Comparison of ENCODE assay signal across 1 cellular context in genomic region chr19:56880592-56881190, GRCh38.
TF ChIP-seq lines count a peak whose summit lies in the region.

No MANE protein-coding gene starts in this region.

TF ChIP-seq in HepG2, 621 proteins besides CTCF, POLR2A, EP300 and RAD21 (continued from another document and continues in another):
- no peak for TF ChIP-seq CSRNP1 (CRISPR knock-in tag; IDR thresholded peaks at IDR 0.05)
- TF ChIP-seq TBX3 (IDR thresholded peaks at IDR 0.05; ENCODE audit: borderline replicate concordance), result peak; percentile 49; the same call in 1 of the 2 replicates
- TF ChIP-seq NFE2 (CRISPR knock-in tag; IDR thresholded peaks at IDR 0.05), result no peak
- no peak for TF ChIP-seq FUBP1 (CRISPR knock-in tag; IDR thresholded peaks at IDR 0.05; ENCODE audit: borderline replicate concordance)
- peak; percentile 50 for TF ChIP-seq ZNF362 (CRISPR knock-in tag; IDR thresholded peaks at IDR 0.05; ENCODE audit: borderline replicate concordance)
- TF ChIP-seq SUZ12 (IDR thresholded peaks at IDR 0.05; ENCODE audit: low read depth, low read length), result no peak
- TF ChIP-seq GABPB1 (CRISPR knock-in tag; IDR thresholded peaks at IDR 0.05), result peak; percentile 33; the same call in 1 of the 2 replicates
- no peak for TF ChIP-seq CHD2 (IDR thresholded peaks at IDR 0.05; ENCODE audit: low read depth, low read length)
- peak; percentile 78 for TF ChIP-seq IRF2 (CRISPR knock-in tag; IDR thresholded peaks at IDR 0.05)
- peak; percentile 92; the same call in 1 of the 2 replicates for TF ChIP-seq ZNF556 (CRISPR knock-in tag; IDR thresholded peaks at IDR 0.05; ENCODE audit: borderline replicate concordance)
- 0 out of 2 replicates have a peak, but pooled peaks have one; percentile 92 for TF ChIP-seq ZNF747 (CRISPR knock-in tag; IDR thresholded peaks at IDR 0.05; ENCODE audit: borderline replicate concordance)
- TF ChIP-seq GATAD2A (CRISPR knock-in tag; IDR thresholded peaks at IDR 0.05), result peak; percentile 91
- TF ChIP-seq FIP1L1 (IDR thresholded peaks at IDR 0.05; ENCODE audit: borderline replicate concordance, insufficient read depth, low read depth, low read length), result no peak
- TF ChIP-seq ZNF615 (CRISPR knock-in tag; IDR thresholded peaks at IDR 0.05; ENCODE audit: borderline replicate concordance), result peak; percentile 56; the same call in 1 of the 2 replicates
- peak; percentile 99 for TF ChIP-seq HNF1A (IDR thresholded peaks at IDR 0.05; ENCODE audit: low read depth)
- peak; percentile 100 for TF ChIP-seq HNF1A (CRISPR knock-in tag; IDR thresholded peaks at IDR 0.05; ENCODE audit: borderline replicate concordance)
- TF ChIP-seq ATF7 (IDR thresholded peaks at IDR 0.05), result no peak
- TF ChIP-seq ATF7 (CRISPR knock-in tag; IDR thresholded peaks at IDR 0.05), result peak; percentile 81
- peak; percentile 98 for TF ChIP-seq ZNF280D (CRISPR knock-in tag; IDR thresholded peaks at IDR 0.05)
- TF ChIP-seq TAF1 (CRISPR knock-in tag; IDR thresholded peaks at IDR 0.05), result peak; percentile 88
- no peak for TF ChIP-seq ZNF720 (CRISPR knock-in tag; IDR thresholded peaks at IDR 0.05)
- peak; percentile 61; the same call in 1 of the 2 replicates for TF ChIP-seq ZFP37 (CRISPR knock-in tag; IDR thresholded peaks at IDR 0.05; ENCODE audit: borderline replicate concordance)
- no peak for TF ChIP-seq ZNF260 (CRISPR knock-in tag; IDR thresholded peaks at IDR 0.05; ENCODE audit: borderline replicate concordance, low read depth)
- TF ChIP-seq MXD4 (CRISPR knock-in tag; IDR thresholded peaks at IDR 0.05), result peak; percentile 46; the same call in 1 of the 2 replicates
- peak; percentile 68; the same call in 1 of the 2 replicates for TF ChIP-seq ZNF317 (CRISPR knock-in tag; IDR thresholded peaks at IDR 0.05)
- TF ChIP-seq MTF2 (CRISPR knock-in tag; IDR thresholded peaks at IDR 0.05; ENCODE audit: borderline replicate concordance), result no peak
- peak; percentile 21; the same call in 1 of the 2 replicates for TF ChIP-seq HES4 (CRISPR knock-in tag; IDR thresholded peaks at IDR 0.05; ENCODE audit: borderline replicate concordance)
- TF ChIP-seq CREBL2 (CRISPR knock-in tag; IDR thresholded peaks at IDR 0.05; ENCODE audit: borderline replicate concordance), result no peak
- TF ChIP-seq EHMT2 (IDR thresholded peaks at IDR 0.05; ENCODE audit: borderline replicate concordance, low read depth, low read length), result peak; percentile 17; the same call in 1 of the 2 replicates
- TF ChIP-seq TFE3 (CRISPR knock-in tag; IDR thresholded peaks at IDR 0.05), result peak; percentile 82
- TF ChIP-seq TCF7L2 (IDR thresholded peaks at IDR 0.05; ENCODE audit: low read depth, low read length), result no peak
- peak; percentile 75 for TF ChIP-seq ARNTL (CRISPR knock-in tag; IDR thresholded peaks at IDR 0.05)
- TF ChIP-seq GTF3A (CRISPR knock-in tag; conservative IDR thresholded peaks at IDR 0.05), result peak; percentile 82; the same call in 1 of the 2 replicates
- peak; percentile 27; the same call in 1 of the 2 replicates for TF ChIP-seq HHEX (CRISPR knock-in tag; IDR thresholded peaks at IDR 0.05)
- TF ChIP-seq ZNF687 (CRISPR knock-in tag; IDR thresholded peaks at IDR 0.05), result peak; percentile 25; the same call in 1 of the 2 replicates
- TF ChIP-seq ZSCAN31 (CRISPR knock-in tag; IDR thresholded peaks at IDR 0.05; ENCODE audit: low read depth), result peak; percentile 58; the same call in 1 of the 2 replicates
- TF ChIP-seq ISL2 (CRISPR knock-in tag; IDR thresholded peaks at IDR 0.05), result peak; percentile 79
- peak; percentile 88 for TF ChIP-seq TEAD3 (CRISPR knock-in tag; optimal IDR thresholded peaks at IDR 0.05; ENCODE audit: borderline replicate concordance)
- no peak for TF ChIP-seq ZNF562 (CRISPR knock-in tag; IDR thresholded peaks at IDR 0.05; ENCODE audit: borderline replicate concordance)
